Comparison of ENCODE assay signal across 24 cellular contexts in the genomic region with DNA sequence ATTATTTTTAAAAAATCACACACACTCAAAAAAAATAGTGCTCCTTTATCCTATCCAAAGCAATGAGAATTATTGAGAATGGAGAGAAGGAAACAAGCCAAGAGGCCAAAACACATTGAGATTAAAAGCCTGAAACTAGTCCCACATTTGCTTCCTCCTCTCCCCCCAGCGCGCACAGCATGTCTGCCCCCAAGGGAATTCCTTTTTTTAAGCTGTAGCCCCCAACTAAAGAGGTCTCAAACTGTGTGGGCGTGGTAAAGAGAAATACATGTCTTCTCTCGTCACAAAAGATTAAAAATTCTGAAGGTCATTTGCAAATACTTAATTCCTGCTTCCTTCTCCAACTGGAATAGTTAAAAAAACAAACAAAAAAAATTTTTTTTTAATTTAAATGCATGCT. TPM values are rescaled to one million over a fixed set of nuclear protein-coding genes. Genes with fewer than 3 reads are reported as not detected.
"Had no signal": no experiment of that assay in that cellular context is flagged by ENCODE, and none has a peak within 500 bp of the region (broad histone marks: within the 10 kb centered on the region; RNA-seq: fewer than 3 reads in every experiment).

No MANE protein-coding gene starts in this region.

- H3K27ac ChIP-seq: colonic mucosa, epithelial cell of prostate, esophagus squamous epithelium, gastrocnemius medialis, heart right ventricle, left lung, lower lobe of right lung had no signal

- H3K4me1 ChIP-seq: colonic mucosa, esophagus squamous epithelium, gastrocnemius medialis, heart right ventricle, left lung, lower lobe of right lung had no signal

- H3K9me3 ChIP-seq: colonic mucosa, esophagus squamous epithelium, gastrocnemius medialis, heart right ventricle, left lung, lower lobe of right lung had no signal

- DNase-seq: colonic mucosa; cortex of kidney; effector CD8-positive, alpha-beta T cell; effector memory CD8-positive, alpha-beta T cell; endodermal cell; erythroblast; esophagus squamous epithelium; foreskin fibroblast; foreskin melanocyte; gastrocnemius medialis; glutamatergic neuron; head of caudate nucleus; heart right ventricle; hippocampal formation; left cardiac atrium; left lung; left ventricle myocardium superior; lower lobe of right lung; mesendoderm; midbrain; naive thymus-derived CD4-positive, alpha-beta T cell had no signal

- H3K4me3 ChIP-seq: colonic mucosa, esophagus squamous epithelium, gastrocnemius medialis, heart right ventricle, left lung, lower lobe of right lung had no signal

- ATAC-seq: effector memory CD8-positive, alpha-beta T cell; esophagus mucosa; gastrocnemius medialis; heart right ventricle; left cardiac atrium; left ventricle myocardium superior; naive thymus-derived CD4-positive, alpha-beta T cell had no signal

- H3K36me3 ChIP-seq: colonic mucosa, esophagus squamous epithelium, gastrocnemius medialis, heart right ventricle, left lung, lower lobe of right lung had no signal

- H3K27me3 ChIP-seq: colonic mucosa, esophagus squamous epithelium, gastrocnemius medialis, heart right ventricle, left lung had no signal

RNA-seq across cellular contexts. Expression of a gene that starts 52.7 kb away (rescaled TPM):
- polyA plus RNA-seq: heart right ventricle, keratinocyte had no signal
